ENCODE assay signal across 27 cellular contexts in the genomic region with DNA sequence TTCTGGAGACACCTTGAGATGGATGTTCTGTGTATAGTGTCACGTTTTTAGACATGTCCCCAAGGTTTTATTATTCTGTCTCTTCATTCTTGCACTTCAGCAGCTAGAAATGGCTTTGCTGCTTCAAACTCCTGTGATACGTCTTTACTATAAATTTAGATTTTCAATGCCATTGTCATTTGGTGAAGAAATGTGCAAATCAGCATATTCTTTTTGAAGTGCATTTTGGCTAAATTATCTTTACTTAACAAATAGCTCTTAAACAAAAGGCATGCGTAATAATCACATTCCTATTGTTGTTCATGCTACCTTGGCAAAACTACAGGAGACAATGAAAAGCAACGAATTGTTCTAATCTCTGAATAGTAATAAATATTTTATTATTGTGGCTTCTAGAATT.
"Had no signal": no experiment of that assay in that cellular context is flagged by ENCODE, and none has a peak within 500 bp of the region (broad histone marks: within the 10 kb centered on the region; RNA-seq: fewer than 3 reads in every experiment).

No MANE protein-coding gene starts in this region.

- ATAC-seq: stimulated activated effector memory CD8-positive, alpha-beta T cell treated with anti-CD3 and anti-CD28 coated beads, Interleukin-12 subunit alpha, Interleukin-12 subunit beta, amount 100 ng/mL, for 72 hours; stimulated activated memory B cell treated with anti-CD40 and anti-IgM and Interleukin-4, amounts not matched to agents 10 μg/mL and 1 μg/mL and 100 μg/mL, for 72 hours; stimulated activated naive B cell treated with anti-CD40 and anti-IgM and Interleukin-4, amounts not matched to agents 10 μg/mL and 1 μg/mL and 100 μg/mL, for 72 hours; stimulated activated naive CD8-positive, alpha-beta T cell treated with anti-CD3 and anti-CD28 coated beads, Interleukin-15, amount 100 ng/mL, for 72 hours; stimulated activated naive CD8-positive, alpha-beta T cell treated with anti-CD3 and anti-CD28 coated beads, Interleukin-15, Interleukin-2, amounts not matched to agents 100 U/mL and 50 U/mL, for 24 hours; upper lobe of right lung had no signal

- H3K27ac ChIP-seq: stomach, suprapubic skin, testis, thoracic aorta, thyroid gland, tibial artery, tibial nerve, transverse colon, upper lobe of left lung, upper lobe of right lung, uterus, vagina had no signal

- H3K9me3 ChIP-seq: stomach, suprapubic skin, testis, thoracic aorta, thyroid gland, tibial artery, tibial nerve, transverse colon, upper lobe of left lung, upper lobe of right lung, uterus, vagina had no signal

- FAIRE-seq: urothelium cell line had no signal

- H3K4me3 ChIP-seq: stomach, suprapubic skin, testis, thoracic aorta, thyroid gland, tibial artery, tibial nerve, transverse colon, upper lobe of left lung, upper lobe of right lung, uterus, vagina had no signal

- H3K27me3 ChIP-seq: stomach, suprapubic skin, testis, thyroid gland, tibial artery, tibial nerve, transverse colon, upper lobe of left lung, upper lobe of right lung, uterus, vagina had no signal

- DNase-seq: stimulated activated CD4-positive, alpha-beta T cell treated with anti-CD3 and anti-CD28 coated beads, Interleukin-2, amount 100 ng/mL, for 48 hours; stimulated activated CD4-positive, alpha-beta T cell treated with anti-CD3 and anti-CD28 coated beads, Interleukin-4, amount 100 ng/mL, for 1 hour; stimulated activated CD4-positive, alpha-beta T cell treated with anti-CD3 and anti-CD28 coated beads, Interleukin-4, amount 100 ng/mL, for 24 hours; stimulated activated CD4-positive, alpha-beta T cell treated with anti-CD3 and anti-CD28 coated beads, Interleukin-4, amount 100 ng/mL, for 4 hours; stimulated activated CD8-positive, alpha-beta memory T cell treated with anti-CD3 and anti-CD28 coated beads, Interleukin-4, amount 100 ng/mL, for 48 hours; stimulated activated naive B cell treated with anti-CD40 and anti-IgM and Interleukin-4, amounts not matched to agents 10 μg/mL and 1 μg/mL and 100 μg/mL, for 72 hours; stimulated activated naive CD4-positive, alpha-beta T cell; stimulated activated naive CD4-positive, alpha-beta T cell treated with Interleukin-2 at 50 U/mL for 16 hours; stimulated activated naive CD8-positive, alpha-beta T cell treated with anti-CD3 and anti-CD28 coated beads, Interleukin-15, amount 100 ng/mL, for 72 hours; stimulated activated naive CD8-positive, alpha-beta T cell treated with anti-CD3 and anti-CD28 coated beads, Interleukin-15, Interleukin-2, amounts not matched to agents 100 U/mL and 50 U/mL, for 24 hours; stomach; substantia nigra; testis; thyroid gland; tibial artery; transverse colon; trophoblast cell; upper lobe of left lung; upper lobe of right lung; uterus had no signal

- H3K36me3 ChIP-seq: stomach, suprapubic skin, thoracic aorta, thyroid gland, tibial artery, tibial nerve, transverse colon, upper lobe of left lung, upper lobe of right lung, uterus, vagina had no signal

- H3K4me1 ChIP-seq: stomach, suprapubic skin, testis, thyroid gland, tibial artery, tibial nerve, upper lobe of left lung, upper lobe of right lung, uterus, vagina had no signal
